26 cellular contexts compared by ENCODE assay signal in the genomic region with DNA sequence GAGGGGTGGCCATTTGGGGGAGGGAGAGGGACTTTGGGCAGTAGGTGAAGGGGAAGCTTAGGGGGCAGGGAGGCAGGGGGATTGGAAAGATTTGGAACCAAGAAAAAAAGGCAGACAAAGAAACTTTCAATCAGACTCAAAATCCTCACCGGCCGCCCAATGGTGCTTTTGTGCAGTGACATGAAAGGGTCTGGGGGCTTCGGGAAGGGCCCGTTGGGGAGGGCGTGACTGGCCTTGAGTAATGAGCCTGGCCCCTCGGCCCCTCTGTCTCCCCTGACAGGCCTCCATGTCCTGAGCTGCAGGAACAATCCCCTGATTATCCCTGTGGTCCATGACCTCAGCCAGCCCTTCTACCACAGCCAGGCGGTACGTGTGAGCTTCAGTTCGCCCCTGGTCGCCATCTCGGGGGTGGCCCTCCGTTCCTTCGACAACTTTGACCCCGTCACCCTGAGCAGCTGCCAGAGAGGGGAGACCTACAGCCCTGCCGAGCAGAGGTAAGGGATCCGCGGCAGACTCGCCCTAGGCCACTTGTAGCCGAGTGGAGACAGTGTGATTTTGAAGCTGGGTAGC.
"Had no signal": no experiment of that assay in that cellular context is flagged by ENCODE, and none has a peak within 500 bp of the region (broad histone marks: within the 10 kb centered on the region; RNA-seq: fewer than 3 reads in every experiment).

No MANE protein-coding gene starts in this region.

- FAIRE-seq: astrocyte had no signal

- H3K9me3 Mint-ChIP-seq: activated B cell treated with CpG ODN at 0.5 μM for 24 hours; activated CD4-positive, alpha-beta T cell treated with anti-CD3 and anti-CD28 coated beads, Interleukin-2, amount 10 ng/mL, durations not matched to agents 24 days and 14 days; activated T-cell treated with anti-CD3 and anti-CD28 coated beads, Interleukin-2, amount 50 U/mL, for 24 hours; activated T-helper 1 cell treated with anti-CD3 and anti-CD28 coated beads, Interleukin-12 subunit alpha, Interleukin-12 subunit beta, Interleukin-2, Interleukin-4 antibody, amounts not matched to agents 30 ng/mL and 10 ng/mL and 1 ng/mL, durations not matched to agents 14 hours and 24 hours and 36 hours; brain; T-helper 1 cell treated with Interleukin-12 subunit alpha and Interleukin-12 subunit beta and Interleukin-4 antibody, amounts not matched to agents 30 μg/mL and 1 μg/mL, for 36 hours had no signal

- H3K27ac ChIP-seq: RWPE1 had no signal

- H3K4me3 Mint-ChIP-seq: activated B cell treated with CpG ODN at 0.5 μM for 24 hours; activated CD4-positive, alpha-beta T cell treated with anti-CD3 and anti-CD28 coated beads, Interleukin-2, amount 10 ng/mL, durations not matched to agents 24 days and 14 days; activated CD8-positive, alpha-beta memory T cell treated with anti-CD3 and anti-CD28 coated beads, Interleukin-2, amount 10 ng/mL, durations not matched to agents 7 days and 5 days; activated naive CD8-positive, alpha-beta T cell; activated T-cell treated with anti-CD3 and anti-CD28 coated beads, Interleukin-2, amount 50 U/mL, for 24 hours; activated T-helper 1 cell treated with anti-CD3 and anti-CD28 coated beads, Interleukin-12 subunit alpha, Interleukin-12 subunit beta, Interleukin-2, Interleukin-4 antibody, amounts not matched to agents 30 ng/mL and 10 ng/mL and 1 ng/mL, durations not matched to agents 14 hours and 24 hours and 36 hours; T-helper 1 cell treated with Interleukin-12 subunit alpha and Interleukin-12 subunit beta and Interleukin-4 antibody, amounts not matched to agents 30 μg/mL and 1 μg/mL, for 36 hours had no signal

- DNase-seq: activated B cell treated with CpG ODN at 0.5 μM for 24 hours; activated CD4-positive, alpha-beta T cell treated with anti-CD3 and anti-CD28 coated beads for 1 hour; activated CD4-positive, alpha-beta T cell treated with anti-CD3 and anti-CD28 coated beads, Interleukin-2, amount 10 ng/mL, durations not matched to agents 24 days and 14 days; activated CD4-positive, alpha-beta T cell treated with anti-CD3 and anti-CD28 coated beads, Interleukin-2, amount 50 U/mL, for 48 hours; activated CD8-positive, alpha-beta memory T cell treated with anti-CD3 and anti-CD28 coated beads, Interleukin-2, amount 10 ng/mL, durations not matched to agents 7 days and 5 days; activated effector memory CD4-positive, alpha-beta T cell treated with anti-CD3 and anti-CD28 coated beads, Interleukin-2, amount 50 U/mL, for 16 hours; activated naive CD4-positive, alpha-beta T cell treated with Interleukin-2 at 50 U/mL for 16 hours; activated T-cell treated with anti-CD3 and anti-CD28 coated beads, Interleukin-2, amount 50 U/mL, for 24 hours; amygdala; MM.1S; NCI-H1105 treated with DMSO at 0.1 percent for 48 hours; NCI-H1436 treated with DMSO at 0.1 percent for 48 hours; NCI-H187; NCI-H2081; NCI-H510A treated with DMSO at 0.1 percent for 48 hours; NCI-H69; NK-92 treated with Interleukin-12 subunit alpha and Interleukin-12 subunit beta, amount 100 ng/mL, for 24 hours; OCI-M1; Right ventricle myocardium superior had no signal

- H3K27ac Mint-ChIP-seq: activated B cell treated with CpG ODN at 0.5 μM for 24 hours; activated CD4-positive, alpha-beta T cell treated with anti-CD3 and anti-CD28 coated beads, Interleukin-2, amount 10 ng/mL, durations not matched to agents 24 days and 14 days; activated CD8-positive, alpha-beta memory T cell treated with anti-CD3 and anti-CD28 coated beads, Interleukin-2, amount 10 ng/mL, durations not matched to agents 7 days and 5 days; activated naive CD8-positive, alpha-beta T cell; activated T-cell treated with anti-CD3 and anti-CD28 coated beads, Interleukin-2, amount 50 U/mL, for 24 hours; activated T-helper 1 cell treated with anti-CD3 and anti-CD28 coated beads, Interleukin-12 subunit alpha, Interleukin-12 subunit beta, Interleukin-2, Interleukin-4 antibody, amounts not matched to agents 30 ng/mL and 10 ng/mL and 1 ng/mL, durations not matched to agents 14 hours and 24 hours and 36 hours; T-helper 1 cell treated with Interleukin-12 subunit alpha and Interleukin-12 subunit beta and Interleukin-4 antibody, amounts not matched to agents 30 μg/mL and 1 μg/mL, for 36 hours had no signal

- H3K27me3 Mint-ChIP-seq: activated B cell treated with CpG ODN at 0.5 μM for 24 hours; activated CD4-positive, alpha-beta T cell treated with anti-CD3 and anti-CD28 coated beads, Interleukin-2, amount 10 ng/mL, durations not matched to agents 24 days and 14 days; activated CD8-positive, alpha-beta memory T cell treated with anti-CD3 and anti-CD28 coated beads, Interleukin-2, amount 10 ng/mL, durations not matched to agents 7 days and 5 days had no signal

- H3K4me1 Mint-ChIP-seq: activated B cell treated with CpG ODN at 0.5 μM for 24 hours; activated CD4-positive, alpha-beta T cell treated with anti-CD3 and anti-CD28 coated beads, Interleukin-2, amount 10 ng/mL, durations not matched to agents 24 days and 14 days; activated CD8-positive, alpha-beta memory T cell treated with anti-CD3 and anti-CD28 coated beads, Interleukin-2, amount 10 ng/mL, durations not matched to agents 7 days and 5 days had no signal

- ATAC-seq: activated CD8-positive, alpha-beta memory T cell treated with anti-CD3 and anti-CD28 coated beads, Interleukin-2, amount 10 ng/mL, durations not matched to agents 7 days and 5 days; Panc1 had no signal

- H3K36me3 Mint-ChIP-seq: activated CD8-positive, alpha-beta memory T cell treated with anti-CD3 and anti-CD28 coated beads, Interleukin-2, amount 10 ng/mL, durations not matched to agents 7 days and 5 days; activated naive CD8-positive, alpha-beta T cell; brain had no signal
